In the genomic region with DNA sequence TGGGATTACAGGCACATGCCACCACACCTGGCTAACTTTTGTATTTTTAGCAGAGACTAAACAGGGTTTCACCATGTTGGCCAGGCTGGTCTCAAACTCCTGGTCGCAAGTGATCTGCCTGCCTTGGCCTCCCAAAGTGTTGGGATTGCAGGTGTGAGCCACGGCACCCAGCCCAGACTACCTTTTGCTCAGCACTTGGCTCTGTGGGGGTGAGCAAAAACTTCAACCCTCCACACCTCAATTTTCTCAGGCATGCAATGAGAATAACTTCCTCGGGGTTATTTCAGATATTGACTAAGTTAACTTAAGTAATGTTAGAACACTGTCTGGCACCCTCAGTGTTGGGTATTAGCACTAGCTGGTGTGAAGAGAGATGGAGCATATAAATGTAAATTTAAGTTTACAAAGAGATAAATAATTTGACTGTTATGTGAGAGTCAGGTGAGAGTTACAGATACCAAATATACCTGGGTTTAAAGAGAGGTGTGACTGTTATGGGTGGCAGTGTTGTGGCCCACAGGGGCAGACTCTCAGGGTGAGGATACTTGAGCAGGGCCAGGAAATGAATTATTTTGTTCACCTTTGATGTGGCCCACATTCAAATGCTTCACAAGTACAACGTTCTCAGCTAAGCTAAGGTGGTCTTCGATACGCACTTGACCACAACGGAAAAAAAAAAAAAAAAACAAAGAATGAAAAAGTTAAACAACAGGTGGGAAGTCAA, we compare ENCODE assay signal across 13 cellular contexts. TPM values are rescaled to one million over a fixed set of nuclear protein-coding genes. Genes with fewer than 3 reads are reported as not detected.
A peak's percentile ranks its signal among the peaks of the same experiment; 100 is the strongest.
DNase-seq lines count a peak whose midpoint lies in the region; ATAC-seq and TF ChIP-seq lines count a peak whose summit lies in the region.
"Had no signal": no experiment of that assay in that cellular context is flagged by ENCODE, and none has a peak within 500 bp of the region (broad histone marks: within the 10 kb centered on the region; RNA-seq: fewer than 3 reads in every experiment).

No MANE protein-coding gene starts in this region.

- no peaks in the 10 kb centered on the region for H3K27me3 ChIP-seq in Peyer's patch
- peaks cover 2% of the 10 kb centered on the region; the same call in 1 of the 2 replicates for H3K27me3 ChIP-seq in BE2C
- no peaks in the 10 kb centered on the region for H3K27me3 ChIP-seq in ovary

- H3K4me1 Mint-ChIP-seq in naive B cell, result peaks cover 4 to 10% (median 4%) of the 10 kb centered on the region in 3 donors

- peaks cover 0 to 6% (median 1%) of the 10 kb centered on the region in 4 donors for H3K4me1 ChIP-seq in Peyer's patch
- no peaks in the 10 kb centered on the region for H3K4me1 ChIP-seq in BE2C
- no peaks in the 10 kb centered on the region for H3K4me1 ChIP-seq in ovary (ENCODE audit: insufficient read depth)

- H3K4me3 Mint-ChIP-seq in naive B cell, result no peak overlapping the region

- H3K27ac ChIP-seq in Peyer's patch (peak overlapping the region in 3 of 4 donors; percentile 62 to 73 (median 65)), ovary (no peak overlapping the region)
- H3K27ac ChIP-seq: 22Rv1 had no signal

- intact Hi-C loops in ovary (cut with DNase I), result no loop called here

- no peaks in the 10 kb centered on the region for H3K36me3 Mint-ChIP-seq in naive B cell

- H3K9me3 ChIP-seq in Peyer's patch, result no peaks in the 10 kb centered on the region
- H3K9me3 ChIP-seq in BE2C, result no peaks in the 10 kb centered on the region
- no peaks in the 10 kb centered on the region for H3K9me3 ChIP-seq in ovary

- no peak overlapping the region for H3K4me3 ChIP-seq in Peyer's patch
- H3K4me3 ChIP-seq in BE2C (ENCODE audit: low read depth, low read length), result no peak overlapping the region
- H3K4me3 ChIP-seq in ovary, result no peak overlapping the region

- DNase-seq in NK-92 treated with Interleukin-12 subunit alpha and Interleukin-12 subunit beta, amount 100 ng/mL, for 24 hours (lab: John Stamatoyannopoulos, UW), result peak; percentile 26
- DNase-seq in NK-92 (lab: John Stamatoyannopoulos, UW; ENCODE audit: unreplicated experiment) (no peak), Peyer's patch (peak in 1 of 3 donors; percentile 63), naive B cell (no peak), H4 (ENCODE audit: low spot score) (no peak), BE2C (no peak), ovary (no peak)
- DNase-seq: activated naive CD4-positive, alpha-beta T cell treated with anti-CD3 and anti-CD28 coated beads, Interleukin-2, amount 50 U/mL, for 16 hours; NCI-H1105 had no signal

- TF ChIP-seq CTCF in Peyer's patch (IDR thresholded peaks at IDR 0.05) (no peak), BE2C (IDR thresholded peaks at IDR 0.05; ENCODE audit: low read depth, low read length) (no peak), ovary (IDR thresholded peaks at IDR 0.05) (no peak)

- peak in 1 of 2 donors; percentile 22 for TF ChIP-seq POLR2A in Peyer's patch (IDR thresholded peaks at IDR 0.05)
- no peak for TF ChIP-seq POLR2A in ovary (IDR thresholded peaks at IDR 0.05)

- H3K36me3 ChIP-seq in Peyer's patch (no peaks in the 10 kb centered on the region), BE2C (no peaks in the 10 kb centered on the region), ovary (no peaks in the 10 kb centered on the region)

- peak; percentile 7 for ATAC-seq in HG02571 (IDR thresholded peaks at IDR 0.05; ENCODE audit: unreplicated experiment)
- peak in 1 of 2 donors; percentile 25 for ATAC-seq in naive B cell (ENCODE audit: low read depth in 2 of 2)

- 66 to 78% (median 73%) methylated on average over 7 of the region's 7 CpGs for WGBS in ovary, 3 donors

- H3K27ac Mint-ChIP-seq in naive B cell, result peak overlapping the region in 4 of 6 donors; percentile 16 to 76 (median 60)

- no peaks in the 10 kb centered on the region for H3K9me3 Mint-ChIP-seq in naive B cell

- peaks cover 0 to 5% (median 0%) of the 10 kb centered on the region in 3 donors for H3K27me3 Mint-ChIP-seq in naive B cell

- TF ChIP-seq EP300 in ovary (IDR thresholded peaks at IDR 0.05), result no peak

RNA-seq across cellular contexts. Expression of a gene that starts 29.0 kb away (rescaled TPM):
- total RNA-seq in Peyer's patch, result 10 to 100 TPM; 16.8 to 68.5 (median 36.0) TPM
- polyA plus RNA-seq in naive B cell (ENCODE audit: low read depth in 6 of 6), result 1 to 10 TPM; 1.9 to 3.5 (median 2.4) TPM
- total RNA-seq in H4 (2014; rRNA removed; shearing (Covaris generic)), result 31.6 and 39.9 TPM in 2 replicates
- polyA plus RNA-seq in BE2C (2012; ENCODE audit: insufficient read depth, insufficient read length, low read depth), result 14.2 TPM
- total RNA-seq in ovary, result 10 to 100 TPM; 11.2 to 19.9 (median 17.1) TPM
- polyA plus RNA-seq in ovary, result 10 to 100 TPM; 10.6 to 15.2 TPM

RNA-seq across cellular contexts. Expression of a gene that starts 32.7 kb away (rescaled TPM):
- total RNA-seq in Peyer's patch, result 10 to 100 TPM in 1 of 4 donors, 1 to 10 TPM in 2, not detected in 1; 1.2 to 26.4 (median 5.1) TPM
- under 1 TPM in 2 of 6 donors, not detected in 4; 0.25 to 0.32 TPM for polyA plus RNA-seq in naive B cell (ENCODE audit: low read depth in 6 of 6)
- total RNA-seq in H4 (2014; rRNA removed; shearing (Covaris generic)), result 0.06 TPM in 1 of 2 replicates, not detected in the other
- not detected for polyA plus RNA-seq in BE2C (2012; ENCODE audit: insufficient read depth, insufficient read length, low read depth)
- total RNA-seq in ovary, result under 1 TPM in 1 of 7 donors, not detected in 6; 0.23 TPM
- not detected for polyA plus RNA-seq in ovary
- total RNA-seq: renal cortical epithelial cell, SK-MEL-5 had no signal

RNA-seq across cellular contexts. Expression of a gene that starts 41.7 kb away (rescaled TPM):
- total RNA-seq in Peyer's patch (100 to 1,000 TPM in 2 of 4 donors, 10 to 100 TPM in 2; 60.2 to 113 (median 96.7) TPM), ovary (100 to 1,000 TPM in 2 of 7 donors, 10 to 100 TPM in 5; 82.5 to 155 (median 93.4) TPM)
- polyA plus RNA-seq in naive B cell (ENCODE audit: low read depth in 6 of 6) (100 to 1,000 TPM in 1 of 6 donors, 10 to 100 TPM in 5; 53.1 to 153 (median 66.3) TPM), ovary (10 to 100 TPM; 75.3 to 98.9 TPM)
- 86.1 and 200 TPM in 2 replicates for total RNA-seq in H4 (2014; rRNA removed; shearing (Covaris generic))
- polyA plus RNA-seq in BE2C (2012; ENCODE audit: insufficient read depth, insufficient read length, low read depth), result 102 TPM

Comparison
In these comparisons a context has a peak if more than half of its experiments do, and no peak if none do; other contexts are left out.
1. H3K27ac ChIP-seq: peak in Peyer's patch (3 of 4); none in ovary (0 of 2).